Comparison of ENCODE assay signal across 9 cellular contexts in the genomic region with DNA sequence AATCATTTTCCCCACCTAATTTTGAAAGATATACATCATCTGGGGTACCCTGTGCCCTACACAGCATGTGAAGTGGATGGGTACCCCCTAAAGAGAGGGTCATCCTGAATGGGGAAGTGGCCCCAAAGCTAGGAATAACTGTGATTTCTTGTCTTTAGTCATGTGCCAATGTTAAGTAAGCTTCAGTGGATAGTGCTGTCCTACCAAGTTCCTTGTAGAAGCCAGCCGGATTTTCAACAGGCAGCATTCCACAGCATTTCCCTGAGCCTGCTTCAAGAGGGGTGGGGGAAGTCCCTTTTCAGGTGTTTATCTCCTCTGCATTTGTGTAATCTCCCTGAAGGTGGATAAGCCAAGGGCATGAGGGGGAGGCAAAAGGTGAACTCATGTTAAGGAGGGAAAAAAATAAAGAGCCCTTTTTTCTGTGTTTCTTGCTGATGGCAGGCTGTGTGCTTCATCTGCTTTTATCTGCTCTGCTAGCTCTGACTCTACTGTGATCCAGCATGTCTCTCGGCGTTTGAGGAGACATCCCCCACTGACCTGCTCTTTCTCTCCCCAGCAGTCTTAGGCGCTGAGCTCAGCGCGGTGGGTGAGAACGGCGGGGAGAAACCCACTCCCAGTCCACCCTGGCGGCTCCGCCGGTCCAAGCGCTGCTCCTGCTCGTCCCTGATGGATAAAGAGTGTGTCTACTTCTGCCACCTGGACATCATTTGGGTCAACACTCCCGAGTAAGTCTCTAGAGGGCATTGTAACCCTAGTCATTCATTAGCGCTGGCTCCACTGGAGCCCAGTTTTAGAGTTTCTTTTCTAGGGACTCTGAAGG. TPM values are rescaled to one million over a fixed set of nuclear protein-coding genes. Genes with fewer than 3 reads are reported as not detected.
DNase-seq lines count a peak whose midpoint lies in the region; ATAC-seq and TF ChIP-seq lines count a peak whose summit lies in the region.
"Had no signal": no experiment of that assay in that cellular context is flagged by ENCODE, and none has a peak within 500 bp of the region (broad histone marks: within the 10 kb centered on the region; RNA-seq: fewer than 3 reads in every experiment).

No MANE protein-coding gene starts in this region.

- H3K36me3 Mint-ChIP-seq in mesothelial cell of epicardium = no peaks in the 10 kb centered on the region

- H3K27ac ChIP-seq in dorsolateral prefrontal cortex = peak overlapping the region in 15 of 59 donors; percentile 2 to 69 (median 22)

- intact Hi-C loops in dorsolateral prefrontal cortex (cut with DNase I) = loop anchor here in 1 of 2 donors (5.0 kb wide), 1 partner anchor 315 kb away; no protein-coding TSS in a partner anchor

- TF ChIP-seq CTCF in AG09319 (IDR thresholded peaks at IDR 0.05; ENCODE audit: low read depth, low read length) = peak; percentile 5
- TF ChIP-seq CTCF in dorsolateral prefrontal cortex (IDR thresholded peaks at IDR 0.05 in 54 of 56, conservative IDR thresholded peaks at IDR 0.05 in 2 of 56; ENCODE audit: low read depth in 1 of 56, partially characterized antibody in 56 of 56) = peak in 9 of 56 donors; percentile 8 to 31 (median 16)
- no peak for TF ChIP-seq CTCF in mesothelial cell of epicardium (IDR thresholded peaks at IDR 0.05; ENCODE audit: unreplicated experiment)

- peak overlapping the region in 53 of 59 donors; percentile 10 to 74 (median 53) for H3K4me3 ChIP-seq in dorsolateral prefrontal cortex

- DNase-seq in AG09319 (ENCODE audit: extremely low read depth, low read depth) = no peak
- peak; percentile 29 for DNase-seq in LHCN-M2 (ENCODE audit: low read depth)
- DNase-seq in dorsolateral prefrontal cortex = no peak
- no peak for DNase-seq in mesothelial cell of epicardium (ENCODE audit: low spot score in 2 of 2, unreplicated experiment in 2 of 2)
- no peak for DNase-seq in NCI-H1092 treated with DMSO at 0.1 percent for 48 hours (lab: John Stamatoyannopoulos, UW)
- no peak for DNase-seq in NCI-H510A treated with DMSO at 0.1 percent for 48 hours (lab: John Stamatoyannopoulos, UW)
- DNase-seq: NCI-H2029 had no signal

- peaks cover 0 to 30% (median 12%) of the 10 kb centered on the region in 45 donors for H3K27me3 ChIP-seq in dorsolateral prefrontal cortex

- ATAC-seq in GM21825 (IDR thresholded peaks at IDR 0.05; ENCODE audit: unreplicated experiment) = no peak
- no peak for ATAC-seq in GM21786 (IDR thresholded peaks at IDR 0.05; ENCODE audit: unreplicated experiment)

- peaks cover 45% of the 10 kb centered on the region for H3K4me1 Mint-ChIP-seq in mesothelial cell of epicardium

- H3K27ac Mint-ChIP-seq in mesothelial cell of epicardium = no peak overlapping the region

- H3K9me3 Mint-ChIP-seq in mesothelial cell of epicardium = no peaks in the 10 kb centered on the region

- H3K27me3 Mint-ChIP-seq in mesothelial cell of epicardium (ENCODE audit: low read depth) = peaks cover 14% of the 10 kb centered on the region

- peak overlapping the region; percentile 62 for H3K4me3 Mint-ChIP-seq in mesothelial cell of epicardium

RNA-seq across cellular contexts. Expression of gene EDN1, which starts 1.8 kb away (rescaled TPM):
- 0.98 and 2.8 TPM in 2 replicates for total RNA-seq in LHCN-M2 (2014; rRNA removed)
- 21.9 TPM for polyA plus RNA-seq in LHCN-M2 (2012)
- 10 to 100 TPM in 56 of 120 experiments, 1 to 10 TPM in 64; 3.0 to 39.8 (median 9.7) TPM for total RNA-seq in dorsolateral prefrontal cortex
- total RNA-seq in mesothelial cell of epicardium = 7.4 to 8.9 TPM (median 8.5 TPM) in 3 replicates
